27 cellular contexts compared by ENCODE assay signal in the genomic region with DNA sequence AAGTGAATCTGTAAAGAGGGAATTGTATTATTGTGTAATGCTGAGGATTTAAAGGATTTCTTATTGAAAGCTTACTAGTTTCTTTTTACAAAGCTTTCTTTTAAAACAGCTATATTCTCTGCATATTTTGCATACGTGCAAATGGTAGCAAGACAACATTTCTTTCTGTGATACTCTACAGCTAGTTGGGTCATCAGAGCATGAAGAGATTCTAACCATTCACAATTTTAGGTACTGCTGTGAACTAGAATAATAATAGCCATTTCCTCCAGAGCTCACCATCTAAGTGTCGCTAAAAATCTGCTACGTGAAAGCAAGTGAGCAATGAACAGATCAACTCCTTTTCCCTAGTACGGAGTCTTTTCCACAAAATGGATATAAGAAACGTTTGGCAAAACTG. TPM values are rescaled to one million over a fixed set of nuclear protein-coding genes. Genes with fewer than 3 reads are reported as not detected.
"Had no signal": no experiment of that assay in that cellular context is flagged by ENCODE, and none has a peak within 500 bp of the region (broad histone marks: within the 10 kb centered on the region; RNA-seq: fewer than 3 reads in every experiment).

No MANE protein-coding gene starts in this region.

- DNase-seq: activated CD4-positive, alpha-beta T cell treated with anti-CD3 and anti-CD28 coated beads, Interleukin-2, amount 50 U/mL, for 1 hour; activated CD4-positive, CD25-positive, alpha-beta regulatory T cell; activated CD8-positive, alpha-beta memory T cell treated with anti-CD3 and anti-CD28 coated beads, Interleukin-2, amount 50 U/mL, for 4 hours; activated CD8-positive, alpha-beta T cell treated with anti-CD3 and anti-CD28 coated beads for 36 hours; amniotic stem cell; MG63; MV-4-11; NCI-H1092 treated with DMSO at 0.1 percent for 48 hours; NCI-H1417 treated with DMSO at 0.1 percent for 48 hours; NCI-H1694 treated with DMSO at 0.1 percent for 48 hours; NCI-H2029 treated with DMSO at 0.1 percent for 48 hours; NCI-H345; NCI-H510A; NCI-H526 treated with DMSO at 0.1 percent for 48 hours; NCI-H82; OCI-M1; RPMI8226; T-helper 1 cell had no signal

- H3K27ac Mint-ChIP-seq: activated CD8-positive, alpha-beta T cell treated with anti-CD3 and anti-CD28 coated beads for 36 hours; activated naive CD4-positive, alpha-beta T cell treated with anti-CD3 and anti-CD28 coated beads, Interleukin-2, amount 50 U/mL, for 24 hours; brain had no signal

- H3K4me1 Mint-ChIP-seq: activated naive CD4-positive, alpha-beta T cell treated with anti-CD3 and anti-CD28 coated beads, Interleukin-2, amount 50 U/mL, for 24 hours; central memory CD8-positive, alpha-beta T cell had no signal

- ATAC-seq: activated CD8-positive, alpha-beta T cell treated with anti-CD3 and anti-CD28 coated beads for 36 hours; Panc1; Right ventricle myocardium inferior had no signal

- H3K27me3 Mint-ChIP-seq: brain had no signal

- H3K4me3 ChIP-seq: ascending aorta, MG63, SK-N-MC had no signal

- H3K9me3 Mint-ChIP-seq: activated naive CD4-positive, alpha-beta T cell treated with anti-CD3 and anti-CD28 coated beads, Interleukin-2, amount 50 U/mL, for 24 hours; central memory CD8-positive, alpha-beta T cell had no signal

- H3K4me3 Mint-ChIP-seq: activated CD8-positive, alpha-beta T cell treated with anti-CD3 and anti-CD28 coated beads for 36 hours; activated naive CD4-positive, alpha-beta T cell treated with anti-CD3 and anti-CD28 coated beads, Interleukin-2, amount 50 U/mL, for 24 hours; brain; central memory CD8-positive, alpha-beta T cell had no signal

- H3K27me3 ChIP-seq: ascending aorta, MG63 had no signal

- H3K4me1 ChIP-seq: ascending aorta had no signal

- H3K36me3 Mint-ChIP-seq: activated naive CD4-positive, alpha-beta T cell treated with anti-CD3 and anti-CD28 coated beads, Interleukin-2, amount 50 U/mL, for 24 hours; brain had no signal

- H3K27ac ChIP-seq: SK-N-MC, VCaP had no signal

- H3K36me3 ChIP-seq: ascending aorta, MG63 had no signal

RNA-seq across cellular contexts. Expression of a gene that starts 37.3 kb away (rescaled TPM):
- total RNA-seq: activated CD8-positive, alpha-beta T cell treated with anti-CD3 and anti-CD28 coated beads for 36 hours; T-helper 2 cell treated with Interferon-gamma antibody and Interleukin-4, amounts not matched to agents 100 ng/mL and 5 ng/mL, for 36 hours had no signal
